19 cellular contexts compared by ENCODE assay signal in genomic region chr3:175977968-175978752, GRCh38.
"Had no signal": no experiment of that assay in that cellular context is flagged by ENCODE, and none has a peak within 500 bp of the region (broad histone marks: within the 10 kb centered on the region; RNA-seq: fewer than 3 reads in every experiment).

No MANE protein-coding gene starts in this region.

- H3K36me3 ChIP-seq: left ventricle myocardium inferior, lower lobe of right lung, neutrophil, uterus had no signal

- H3K27ac Mint-ChIP-seq: naive B cell; nephron progenitor cell; stimulated activated naive B cell treated with anti-CD40 and anti-IgM and Interleukin-4, amounts not matched to agents 10 μg/mL and 1 μg/mL and 100 μg/mL, for 72 hours had no signal

- DNase-seq: central memory CD4-positive, alpha-beta T cell; cortex of kidney; effector CD8-positive, alpha-beta T cell; foreskin melanocyte; head of caudate nucleus; hippocampal formation; left ventricle myocardium inferior; lower lobe of right lung; mesendoderm; naive B cell; nephron progenitor cell; small intestine; stimulated activated CD4-positive, alpha-beta T cell treated with anti-CD3 and anti-CD28 coated beads, Interleukin-2, amount 100 ng/mL, for 48 hours; stimulated activated CD8-positive, alpha-beta memory T cell treated with anti-CD3 and anti-CD28 coated beads, Interleukin-4, amount 100 ng/mL, for 48 hours; stimulated activated naive B cell treated with anti-CD40 and anti-IgM and Interleukin-4, amounts not matched to agents 10 μg/mL and 1 μg/mL and 100 μg/mL, for 72 hours; trophoblast cell; uterus had no signal

- H3K27ac ChIP-seq: dorsolateral prefrontal cortex, left ventricle myocardium inferior, lower lobe of right lung, neutrophil, uterus had no signal

- H3K9me3 ChIP-seq: neutrophil, uterus had no signal

- H3K36me3 Mint-ChIP-seq: naive B cell; stimulated activated naive B cell treated with anti-CD40 and anti-IgM and Interleukin-4, amounts not matched to agents 10 μg/mL and 1 μg/mL and 100 μg/mL, for 72 hours had no signal

- H3K27me3 ChIP-seq: dorsolateral prefrontal cortex, neutrophil, uterus had no signal

- H3K4me1 Mint-ChIP-seq: naive B cell; nephron progenitor cell; stimulated activated naive B cell treated with anti-CD40 and anti-IgM and Interleukin-4, amounts not matched to agents 10 μg/mL and 1 μg/mL and 100 μg/mL, for 72 hours had no signal

- ATAC-seq: stimulated activated naive B cell treated with anti-CD40 and anti-IgM and Interleukin-4, amounts not matched to agents 10 μg/mL and 1 μg/mL and 100 μg/mL, for 72 hours had no signal

- H3K4me1 ChIP-seq: left ventricle myocardium inferior, lower lobe of right lung, uterus had no signal

- H3K4me3 ChIP-seq: dorsolateral prefrontal cortex, left ventricle myocardium inferior, lower lobe of right lung, uterus had no signal

- H3K4me3 Mint-ChIP-seq: naive B cell; nephron progenitor cell; stimulated activated naive B cell treated with anti-CD40 and anti-IgM and Interleukin-4, amounts not matched to agents 10 μg/mL and 1 μg/mL and 100 μg/mL, for 72 hours had no signal
